In the genomic region with DNA sequence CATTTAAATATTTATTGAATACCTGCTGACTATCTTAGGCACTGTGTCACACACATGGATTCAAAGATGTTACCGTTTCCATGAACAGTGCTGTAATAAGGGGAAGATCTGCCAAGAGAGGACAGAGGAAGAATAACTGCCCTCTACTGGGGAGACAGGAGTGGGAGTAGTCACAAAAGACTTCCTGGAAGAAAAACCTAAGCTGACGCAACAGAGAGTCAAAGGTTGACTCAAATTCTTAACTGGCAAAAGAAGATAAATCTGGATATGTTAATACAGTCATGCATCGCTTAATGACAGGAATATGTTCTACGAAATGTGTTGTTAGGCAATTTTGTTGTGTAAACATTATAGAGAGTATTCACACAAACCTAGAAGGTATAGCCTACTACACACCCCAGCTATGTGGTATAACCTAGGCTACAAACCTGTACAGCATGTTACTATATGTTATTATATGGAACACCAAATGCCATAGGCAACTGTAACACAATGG, we compare ENCODE assay signal across 8 cellular contexts. TPM values are rescaled to one million over a fixed set of nuclear protein-coding genes. Genes with fewer than 3 reads are reported as not detected.
DNase-seq lines count a peak whose midpoint lies in the region; ATAC-seq, FAIRE-seq and TF ChIP-seq lines count a peak whose summit lies in the region.

No MANE protein-coding gene starts in this region.

- H3K36me3 Mint-ChIP-seq in natural killer cell, result no peaks in the 10 kb centered on the region

- ATAC-seq in A549 (peak; percentile 97 to 98), RWPE2 (ENCODE audit: low read depth) (peak; percentile 87), natural killer cell (peak; percentile 38 to 61 (median 57)), HG02610 (IDR thresholded peaks at IDR 0.05; ENCODE audit: unreplicated experiment) (no peak), GM21576 (IDR thresholded peaks at IDR 0.05; ENCODE audit: unreplicated experiment) (no peak)

- peak; percentile 45 to 76 for DNase-seq in A549 (ENCODE audit: low read depth in 1 of 2, low spot score in 1 of 2)
- DNase-seq in GM13976 (ENCODE audit: low spot score), result peak; percentile 15
- no peak for DNase-seq in RWPE2 (ENCODE audit: low spot score)
- peak; percentile 80 for DNase-seq in endothelial cell of umbilical vein (ENCODE audit: low read depth, low spot score)
- no peak for DNase-seq in natural killer cell
- no peak for DNase-seq in GOT3 (lab: John Stamatoyannopoulos, UW)

- intact Hi-C loops in endothelial cell of umbilical vein (cut with micrococcal nuclease), result loop anchor here (1.0 to 2.0 kb wide), 3 partner anchors 63 to 238 kb away; no protein-coding TSS in a partner anchor
- intact Hi-C loops in natural killer cell (cut with micrococcal nuclease), result no loop called here

- no TSS peak for BruUV-seq in endothelial cell of umbilical vein (replicated peaks; lab: Mats Ljungman, UMichigan)

- H3K27me3 Mint-ChIP-seq in natural killer cell (ENCODE audit: low read depth in 2 of 2), result no peaks in the 10 kb centered on the region

- in situ Hi-C loops in GM13976 (cut with MboI; ENCODE audit: low sequenced_read_pairs, unreplicated experiment), result no loop called here

- H3K4me1 Mint-ChIP-seq in natural killer cell, result peaks cover 8 to 14% of the 10 kb centered on the region in 2 donors

- H3K9ac ChIP-seq in endothelial cell of umbilical vein (replicated peaks; ENCODE audit: extremely low read depth, insufficient read depth, low read length), result no peak overlapping the region

- no peak overlapping the region for H3K4me3 ChIP-seq in A549
- H3K4me3 ChIP-seq in RWPE2 (ENCODE audit: severe bottlenecking), result no peak overlapping the region
- no peak overlapping the region for H3K4me3 ChIP-seq in endothelial cell of umbilical vein (replicated peaks in 1 of 3; ENCODE audit: insufficient read depth in 1 of 3, low read depth in 1 of 3, low read length in 3 of 3)

- no peak overlapping the region for H3K4me3 Mint-ChIP-seq in natural killer cell

- TF ChIP-seq POLR2A in A549 (IDR thresholded peaks at IDR 0.05; ENCODE audit: low read length) (no peak), endothelial cell of umbilical vein (IDR thresholded peaks at IDR 0.05; ENCODE audit: low read depth, low read length) (no peak)

- H3K27ac Mint-ChIP-seq in natural killer cell, result peak overlapping the region; percentile 26 to 29

- H3K79me2 ChIP-seq in endothelial cell of umbilical vein (ENCODE audit: control insufficient read depth, insufficient read depth, low read length), result no peaks in the 10 kb centered on the region

- POLR2A ChIA-PET in A549 (lab: Yijun Ruan, JAX), result no interaction called here
- POLR2A ChIA-PET in endothelial cell of umbilical vein (lab: Charles Lee), result interaction anchor here (0.8 kb wide), 1 partner anchor 124 kb away, joined by 3 read pairs; no protein-coding TSS in a partner anchor

- dilution Hi-C loops in endothelial cell of umbilical vein (cut with MboI; ENCODE audit: extremely low pct_ligation_motif_present, low sequenced_read_pairs), result no loop called here

- CTCF ChIA-PET in A549 (lab: Yijun Ruan, JAX), result interaction anchor here (0.6 to 12.8 kb wide), 15 partner anchors 11 to 1217 kb away, joined by 3 to 233 read pairs (median 4); no protein-coding TSS in a partner anchor
- CTCF ChIA-PET in endothelial cell of umbilical vein (lab: Charles Lee), result interaction anchor here (0.5 to 1.5 kb wide), 49 partner anchors 8 to 1218 kb away, joined by 3 to 38 read pairs (median 4); no protein-coding TSS in a partner anchor

- WGBS in A549 (ENCODE audit: missing lambda C conversion rate), result 17% methylated on average over 4 of the region's 4 CpGs

- H3K9me3 Mint-ChIP-seq in natural killer cell, result no peaks in the 10 kb centered on the region

- TF ChIP-seq RAD21 in A549 (conservative IDR thresholded peaks at IDR 0.05 in 1 of 2, IDR thresholded peaks at IDR 0.05 in 1 of 2), result peak; percentile 65 to 70; a peak in 4 of 5 replicates

- no peaks in the 10 kb centered on the region for H3K9me1 ChIP-seq in endothelial cell of umbilical vein (replicated peaks; ENCODE audit: control insufficient read depth, extremely low read depth, insufficient read depth, low read length)

- FAIRE-seq in A549 (lab: Jason Lieb, UNC) (peak; percentile 67), endothelial cell of umbilical vein (lab: Jason Lieb, UNC) (peak; percentile 35)

- H3K36me3 ChIP-seq in RWPE2 (ENCODE audit: low read depth) (peaks cover 52% of the 10 kb centered on the region), endothelial cell of umbilical vein (ENCODE audit: control insufficient read depth in 2 of 2, extremely low read depth in 1 of 2, insufficient read depth in 2 of 2, low read length in 2 of 2) (peaks cover 0 to 2% of the 10 kb centered on the region in 2 experiments)

- H3K4me1 ChIP-seq in A549, result peaks cover 18% of the 10 kb centered on the region
- H3K4me1 ChIP-seq in RWPE2 (ENCODE audit: insufficient read depth, poor library complexity, severe bottlenecking), result peaks cover 12% of the 10 kb centered on the region
- H3K4me1 ChIP-seq in endothelial cell of umbilical vein (ENCODE audit: control insufficient read depth, extremely low read depth, insufficient read depth, low read length), result peaks cover 19% of the 10 kb centered on the region

- peak; percentile 81 for TF ChIP-seq CTCF in A549 (IDR thresholded peaks at IDR 0.05)
- TF ChIP-seq CTCF in GM13976 (IDR thresholded peaks at IDR 0.05; ENCODE audit: borderline replicate concordance, control extremely low read depth, extremely low read depth, insufficient read depth, missing control alignments), result peak; percentile 29
- TF ChIP-seq CTCF in RWPE2 (IDR thresholded peaks at IDR 0.05; ENCODE audit: poor library complexity, severe bottlenecking), result peak; percentile 87
- TF ChIP-seq CTCF in endothelial cell of umbilical vein (IDR thresholded peaks at IDR 0.05; ENCODE audit: extremely low read depth in 1 of 2, insufficient read depth in 1 of 2, low read depth in 1 of 2, low read length in 2 of 2), result peak; percentile 61 to 70
- TF ChIP-seq CTCF in natural killer cell (IDR thresholded peaks at IDR 0.05), result peak; percentile 7

- H3K27me3 ChIP-seq in RWPE2 (ENCODE audit: insufficient read depth, poor library complexity, severe bottlenecking) (no peaks in the 10 kb centered on the region), endothelial cell of umbilical vein (ENCODE audit: control insufficient read depth in 2 of 2, insufficient read depth in 2 of 2, low read length in 2 of 2) (no peaks in the 10 kb centered on the region)

- no peaks in the 10 kb centered on the region for H4K20me1 ChIP-seq in endothelial cell of umbilical vein (replicated peaks; ENCODE audit: control insufficient read depth, extremely low read depth, insufficient read depth, low read length)

- H3K9me3 ChIP-seq in A549 (no peaks in the 10 kb centered on the region), RWPE2 (ENCODE audit: severe bottlenecking) (no peaks in the 10 kb centered on the region), endothelial cell of umbilical vein (replicated peaks; ENCODE audit: control insufficient read depth, insufficient read depth, low read length) (no peaks in the 10 kb centered on the region)

- peak overlapping the region; percentile 65 for H3K27ac ChIP-seq in A549
- no peak overlapping the region for H3K27ac ChIP-seq in RWPE2 (ENCODE audit: poor library complexity, severe bottlenecking)
- peak overlapping the region; percentile 16 for H3K27ac ChIP-seq in endothelial cell of umbilical vein (ENCODE audit: insufficient read depth, low read depth, low read length)

- TF ChIP-seq EP300 in A549 (IDR thresholded peaks at IDR 0.05), result no peak

- H2AFZ ChIP-seq in endothelial cell of umbilical vein (ENCODE audit: low read depth, low read length), result no peak overlapping the region

- H3K4me2 ChIP-seq in A549, result peak overlapping the region; percentile 24; the same call in 2 of the 3 replicates
- no peak overlapping the region for H3K4me2 ChIP-seq in endothelial cell of umbilical vein (ENCODE audit: insufficient read depth, low read length)

TF ChIP-seq in A549, 52 proteins besides CTCF, POLR2A, EP300 and RAD21 (continues in another document):
- TF ChIP-seq EHF (CRISPR knock-in tag; IDR thresholded peaks at IDR 0.05), result no peak
- TF ChIP-seq FOSL2 (IDR thresholded peaks at IDR 0.05), result no peak
- 0 out of 2 replicates have a peak, but pooled peaks have one; percentile 9 for TF ChIP-seq FOSL2 (CRISPR knock-in tag; IDR thresholded peaks at IDR 0.05)
- TF ChIP-seq FOSB (CRISPR knock-in tag; IDR thresholded peaks at IDR 0.05), result no peak
- peak; percentile 48 to 74; a peak in 3 of 4 replicates for TF ChIP-seq CEBPB (IDR thresholded peaks at IDR 0.05)
- peak; percentile 74 for TF ChIP-seq SMC3 (IDR thresholded peaks at IDR 0.05)

TF ChIP-seq in endothelial cell of umbilical vein, 7 proteins besides CTCF, POLR2A, EP300 and RAD21:
- no peak for TF ChIP-seq POLR2AphosphoS5 (IDR thresholded peaks at IDR 0.05; ENCODE audit: insufficient read depth, low read depth, low read length)
- no peak for TF ChIP-seq EZH2 (IDR thresholded peaks at IDR 0.05; ENCODE audit: borderline replicate concordance, low read depth, low read length, severe bottlenecking)
- no peak for TF ChIP-seq MYC (IDR thresholded peaks at IDR 0.05; ENCODE audit: low read depth, low read length)
- no peak for TF ChIP-seq JUN (IDR thresholded peaks at IDR 0.05; ENCODE audit: borderline replicate concordance, insufficient read depth, insufficient read length, low read depth)
- TF ChIP-seq FOS (IDR thresholded peaks at IDR 0.05; ENCODE audit: borderline replicate concordance, insufficient read depth, low read length), result no peak
- TF ChIP-seq GATA2 (IDR thresholded peaks at IDR 0.05; ENCODE audit: insufficient read depth, insufficient read length, low read depth, low read length), result no peak

RNA-seq across cellular contexts. Expression of a gene that starts 51.5 kb away (rescaled TPM):
- polyA plus RNA-seq in A549 (2011; rRNA removed) (23.7 and 31.6 TPM in 2 replicates), A549 (2017; fragmentation: RNase III; extraction: RNeasy Plus Mini Kit Qiagen cat#74134 plus additional on column Dnase treatment) (13.7 to 15.5 TPM (median 14.3 TPM) in 3 replicates), endothelial cell of umbilical vein (49.1 and 52.5 TPM in 2 replicates)
- 13.8 and 17.3 TPM in 2 replicates for polyA plus RNA-seq in A549 (2012; cell fraction: cytosol; rRNA removed)
- 37.4 and 41.0 TPM in 2 replicates for polyA plus RNA-seq in A549 (2012; cell fraction: nucleus; rRNA removed)
- 31.9 and 35.1 TPM in 2 replicates for polyA minus RNA-seq in A549 (2011; rRNA and poly(A)+ RNA removed)
- total RNA-seq in endothelial cell of umbilical vein (35.3 and 37.9 TPM in 2 replicates), natural killer cell (100 to 1,000 TPM in 1 of 3 donors, 10 to 100 TPM in 2; 92.0 to 112 (median 99.2) TPM)
- polyA plus RNA-seq in endothelial cell of umbilical vein (2011; cell fraction: cytosol; rRNA removed), result 37.9 and 42.7 TPM in 2 replicates
- 108 and 112 TPM in 2 replicates for polyA plus RNA-seq in endothelial cell of umbilical vein (2011; cell fraction: nucleus; rRNA removed)
- 27.5 TPM in 2 replicates for polyA plus RNA-seq in endothelial cell of umbilical vein (2012)
- 44.4 and 55.2 TPM in 2 replicates for polyA minus RNA-seq in endothelial cell of umbilical vein
- 7.6 TPM for polyA minus RNA-seq in endothelial cell of umbilical vein (2011; cell fraction: cytosol; rRNA and poly(A)+ RNA removed)
- polyA minus RNA-seq in endothelial cell of umbilical vein (2011; cell fraction: nucleus; rRNA and poly(A)+ RNA removed), result 38.4 and 48.5 TPM in 2 replicates

Comparison
In these comparisons a context has a peak if more than half of its experiments do, and no peak if none do; other contexts are left out.
1. ATAC-seq: peak in A549 (2 of 2), RWPE2 (single experiment) and natural killer cell (3 of 3); none in HG02610 (single experiment) and GM21576 (single experiment).
2. DNase-seq: peak in A549 (2 of 2), GM13976 (single experiment) and endothelial cell of umbilical vein (single experiment); none in RWPE2 (single experiment), natural killer cell (single experiment) and GOT3 (single experiment).
3. CTCF ChIP-seq: peak in every context shown above with its lines; median percentile 87 in RWPE2; 81 in A549; 66 in endothelial cell of umbilical vein; 29 in GM13976; 7 in natural killer cell.